12 cellular contexts compared by ENCODE assay signal in genomic region chr11:1706634-1707400, GRCh38. TPM values are rescaled to one million over a fixed set of nuclear protein-coding genes. Genes with fewer than 3 reads are reported as not detected.
DNase-seq lines count a peak whose midpoint lies in the region; ATAC-seq and TF ChIP-seq lines count a peak whose summit lies in the region.
"Had no signal": no experiment of that assay in that cellular context is flagged by ENCODE, and none has a peak within 500 bp of the region (broad histone marks: within the 10 kb centered on the region; RNA-seq: fewer than 3 reads in every experiment).

No MANE protein-coding gene starts in this region.

- H3K27ac Mint-ChIP-seq in stimulated activated memory B cell treated with anti-CD40 and anti-IgM and Interleukin-4, amounts not matched to agents 10 μg/mL and 1 μg/mL and 100 μg/mL, for 72 hours = no peak overlapping the region
- no peak overlapping the region for H3K27ac Mint-ChIP-seq in CD8-positive, alpha-beta memory T cell
- H3K27ac Mint-ChIP-seq: T-cell had no signal

- no peaks in the 10 kb centered on the region for H3K9me3 ChIP-seq in CD8-positive, alpha-beta memory T cell (ENCODE audit: low read length)
- H3K9me3 ChIP-seq: ascending aorta had no signal

- POLR2A ChIA-PET in CD8-positive, alpha-beta memory T cell (lab: Charles Lee) = interaction anchor here (0.9 kb wide), 1 partner anchor 175 kb away, joined by 3 read pairs; no protein-coding TSS in a partner anchor

- no peak for ATAC-seq in activated T-cell treated with anti-CD3 and anti-CD28 coated beads, Interleukin-2, amount 50 U/mL, for 4 hours
- peak; percentile 39 for ATAC-seq in stimulated activated memory B cell treated with anti-CD40 and anti-IgM and Interleukin-4, amounts not matched to agents 10 μg/mL and 1 μg/mL and 100 μg/mL, for 72 hours
- ATAC-seq: T-cell had no signal

- peaks cover 4% of the 10 kb centered on the region for H3K9me3 Mint-ChIP-seq in activated T-cell treated with anti-CD3 and anti-CD28 coated beads, Interleukin-2, amount 50 U/mL, for 4 hours
- no peaks in the 10 kb centered on the region for H3K9me3 Mint-ChIP-seq in stimulated activated memory B cell treated with anti-CD40 and anti-IgM and Interleukin-4, amounts not matched to agents 10 μg/mL and 1 μg/mL and 100 μg/mL, for 72 hours
- peaks cover 5 to 7% (median 5%) of the 10 kb centered on the region in 5 donors for H3K9me3 Mint-ChIP-seq in CD8-positive, alpha-beta memory T cell

- H3K4me3 ChIP-seq in fibroblast of pulmonary artery (replicated peaks; ENCODE audit: low read depth, low read length) = no peak overlapping the region
- H3K4me3 ChIP-seq in CD8-positive, alpha-beta memory T cell (ENCODE audit: low read length) = no peak overlapping the region
- H3K4me3 ChIP-seq: ascending aorta had no signal

- CTCF ChIA-PET in CD8-positive, alpha-beta memory T cell (lab: Charles Lee) = interaction anchor here (1.0 to 4.5 kb wide), 5 partner anchors 51 to 444 kb away, joined by 3 to 29 read pairs (median 3); partner anchors contain the start of gene SYT8

- peaks cover 13% of the 10 kb centered on the region for H3K27me3 Mint-ChIP-seq in activated T-cell treated with anti-CD3 and anti-CD28 coated beads, Interleukin-2, amount 50 U/mL, for 4 hours (ENCODE audit: low read depth)
- peaks cover 5% of the 10 kb centered on the region for H3K27me3 Mint-ChIP-seq in stimulated activated memory B cell treated with anti-CD40 and anti-IgM and Interleukin-4, amounts not matched to agents 10 μg/mL and 1 μg/mL and 100 μg/mL, for 72 hours
- peaks cover 13% of the 10 kb centered on the region in 2 donors for H3K27me3 Mint-ChIP-seq in CD8-positive, alpha-beta memory T cell

- H3K27ac ChIP-seq in CD8-positive, alpha-beta memory T cell (ENCODE audit: low read depth, low read length) = no peak overlapping the region
- H3K27ac ChIP-seq: ascending aorta had no signal

- H3K36me3 ChIP-seq in CD8-positive, alpha-beta memory T cell (ENCODE audit: insufficient read depth, low read length) = no peaks in the 10 kb centered on the region
- H3K36me3 ChIP-seq: ascending aorta had no signal

- no peak overlapping the region for H3K4me3 Mint-ChIP-seq in activated T-cell treated with anti-CD3 and anti-CD28 coated beads, Interleukin-2, amount 50 U/mL, for 4 hours
- H3K4me3 Mint-ChIP-seq in stimulated activated memory B cell treated with anti-CD40 and anti-IgM and Interleukin-4, amounts not matched to agents 10 μg/mL and 1 μg/mL and 100 μg/mL, for 72 hours = no peak overlapping the region
- no peak overlapping the region for H3K4me3 Mint-ChIP-seq in CD8-positive, alpha-beta memory T cell
- H3K4me3 Mint-ChIP-seq: T-cell had no signal

- peaks cover 4% of the 10 kb centered on the region for H3K27me3 ChIP-seq in CD8-positive, alpha-beta memory T cell (ENCODE audit: insufficient read depth, low read length, poor library complexity, severe bottlenecking)
- H3K27me3 ChIP-seq: ascending aorta had no signal

- H3K36me3 Mint-ChIP-seq in activated T-cell treated with anti-CD3 and anti-CD28 coated beads, Interleukin-2, amount 50 U/mL, for 4 hours (ENCODE audit: insufficient read depth) = no peaks in the 10 kb centered on the region
- H3K36me3 Mint-ChIP-seq in stimulated activated memory B cell treated with anti-CD40 and anti-IgM and Interleukin-4, amounts not matched to agents 10 μg/mL and 1 μg/mL and 100 μg/mL, for 72 hours = no peaks in the 10 kb centered on the region
- H3K36me3 Mint-ChIP-seq in CD8-positive, alpha-beta memory T cell = peaks cover 0 to 4% (median 0%) of the 10 kb centered on the region in 3 donors
- H3K36me3 Mint-ChIP-seq: T-cell had no signal

- peak; percentile 33 for DNase-seq in activated T-cell treated with anti-CD3 and anti-CD28 coated beads, Interleukin-2, amount 50 U/mL, for 1 hour
- no peak for DNase-seq in activated T-cell treated with anti-CD3 and anti-CD28 coated beads, Interleukin-2, amount 50 U/mL, for 4 hours
- DNase-seq in NOMO-1 treated with DMSO at 0.1 percent for 48 hours (lab: John Stamatoyannopoulos, UW; ENCODE audit: unreplicated experiment) (peak; percentile 31), fibroblast of pulmonary artery (ENCODE audit: low read depth) (no peak), EL (no peak)
- DNase-seq in activated CD4-positive, CD25-positive, alpha-beta regulatory T cell (lab: John Stamatoyannopoulos, UW) = no peak
- no peak for DNase-seq in CD8-positive, alpha-beta memory T cell

- H3K4me1 Mint-ChIP-seq in activated T-cell treated with anti-CD3 and anti-CD28 coated beads, Interleukin-2, amount 50 U/mL, for 4 hours (ENCODE audit: low read depth) = no peaks in the 10 kb centered on the region
- peaks cover 30% of the 10 kb centered on the region for H3K4me1 Mint-ChIP-seq in stimulated activated memory B cell treated with anti-CD40 and anti-IgM and Interleukin-4, amounts not matched to agents 10 μg/mL and 1 μg/mL and 100 μg/mL, for 72 hours
- H3K4me1 Mint-ChIP-seq in CD8-positive, alpha-beta memory T cell = peaks cover 2 to 20% (median 13%) of the 10 kb centered on the region in 3 donors

- H3K4me1 ChIP-seq in CD8-positive, alpha-beta memory T cell (ENCODE audit: insufficient read depth, low read length) = no peaks in the 10 kb centered on the region
- H3K4me1 ChIP-seq: ascending aorta had no signal

- peak; percentile 10 for TF ChIP-seq CTCF in fibroblast of pulmonary artery (IDR thresholded peaks at IDR 0.05; ENCODE audit: low read length, missing control alignments)

RNA-seq across cellular contexts. Expression of gene KRTAP5-6, which starts 9.8 kb away (rescaled TPM):
- not detected for total RNA-seq in activated T-cell treated with anti-CD3 and anti-CD28 coated beads, Interleukin-2, amount 50 U/mL, for 4 hours
- total RNA-seq in CD8-positive, alpha-beta memory T cell = not detected
- polyA plus RNA-seq in CD8-positive, alpha-beta memory T cell = not detected
- total RNA-seq: ascending aorta, Caco-2, T-cell, temporal lobe had no signal

RNA-seq across cellular contexts. Expression of gene IFITM10, which starts 43.6 kb away (rescaled TPM):
- under 1 TPM; 0.33 to 0.53 (median 0.33) TPM for total RNA-seq in activated T-cell treated with anti-CD3 and anti-CD28 coated beads, Interleukin-2, amount 50 U/mL, for 4 hours
- under 1 TPM; 0.39 to 0.95 TPM for total RNA-seq in CD8-positive, alpha-beta memory T cell
- polyA plus RNA-seq in CD8-positive, alpha-beta memory T cell = 0.10 TPM

RNA-seq across cellular contexts. Expression of gene CTSD, which starts 56.9 kb away (rescaled TPM):
- 100 to 1,000 TPM in 1 of 3 donors, 10 to 100 TPM in 2; 74.9 to 101 (median 83.7) TPM for total RNA-seq in activated T-cell treated with anti-CD3 and anti-CD28 coated beads, Interleukin-2, amount 50 U/mL, for 4 hours
- 100 to 1,000 TPM; 110 to 116 TPM for total RNA-seq in CD8-positive, alpha-beta memory T cell
- polyA plus RNA-seq in CD8-positive, alpha-beta memory T cell = 206 TPM

Comparison
In these comparisons a context has a peak if more than half of its experiments do, and no peak if none do; other contexts are left out.
1. DNase-seq: peak in activated T-cell treated with anti-CD3 and anti-CD28 coated beads, Interleukin-2, amount 50 U/mL, for 1 hour (single experiment) and NOMO-1 treated with DMSO at 0.1 percent for 48 hours (single experiment); none in activated T-cell treated with anti-CD3 and anti-CD28 coated beads, Interleukin-2, amount 50 U/mL, for 4 hours (single experiment), fibroblast of pulmonary artery (single experiment), EL (single experiment), activated CD4-positive, CD25-positive, alpha-beta regulatory T cell (0 of 4) and CD8-positive, alpha-beta memory T cell (0 of 5).